9 cellular contexts compared by ENCODE assay signal in the genomic region with DNA sequence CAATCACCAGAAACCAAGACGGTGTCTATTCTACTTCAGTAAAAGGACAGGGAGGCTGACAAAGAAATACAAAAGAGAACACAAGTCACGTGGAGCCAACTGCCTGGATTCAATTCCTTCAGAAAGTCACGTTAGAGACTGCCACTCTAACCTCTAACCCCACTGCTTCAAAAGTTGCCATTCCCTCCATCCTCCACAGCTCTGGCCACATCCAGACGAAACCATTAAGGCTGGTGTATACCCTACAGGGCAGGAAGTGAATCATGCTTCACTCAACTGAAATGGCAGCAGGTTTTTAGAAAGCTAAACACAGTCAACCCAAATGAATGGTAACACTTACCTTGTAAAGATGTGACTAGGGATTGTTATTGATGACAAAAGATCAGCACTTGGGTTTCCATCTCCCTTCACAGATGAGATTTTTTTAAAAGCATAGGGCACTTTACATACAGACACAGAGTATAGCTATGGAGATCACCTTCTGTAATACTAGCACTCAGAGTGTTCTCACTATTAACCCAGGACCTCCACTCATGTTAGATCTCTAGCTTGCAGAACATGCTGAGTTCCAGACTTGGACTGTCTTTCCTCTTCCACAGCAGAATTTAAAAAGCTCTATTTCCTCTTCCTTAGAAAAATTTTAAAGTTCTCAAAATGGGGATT.
DNase-seq lines count a peak whose midpoint lies in the region; ATAC-seq and TF ChIP-seq lines count a peak whose summit lies in the region.
"Had no signal": no experiment of that assay in that cellular context is flagged by ENCODE, and none has a peak within 500 bp of the region (broad histone marks: within the 10 kb centered on the region; RNA-seq: fewer than 3 reads in every experiment).

No MANE protein-coding gene starts in this region.

- H3K4me1 ChIP-seq in RWPE2 (ENCODE audit: insufficient read depth, poor library complexity, severe bottlenecking) = peaks cover 11% of the 10 kb centered on the region

- no peaks in the 10 kb centered on the region for H3K27me3 ChIP-seq in RWPE2 (ENCODE audit: insufficient read depth, poor library complexity, severe bottlenecking)

- no peak for TF ChIP-seq CTCF in RWPE2 (IDR thresholded peaks at IDR 0.05; ENCODE audit: poor library complexity, severe bottlenecking)

- H3K36me3 ChIP-seq in RWPE2 (ENCODE audit: low read depth) = no peaks in the 10 kb centered on the region

- H3K27ac ChIP-seq in RWPE2 (ENCODE audit: poor library complexity, severe bottlenecking) = no peak overlapping the region
- H3K27ac ChIP-seq: HL-60 had no signal

- ATAC-seq in HG03064 (IDR thresholded peaks at IDR 0.05; ENCODE audit: low read depth, unreplicated experiment) = peak; percentile 54
- peak; percentile 80 for ATAC-seq in RWPE2 (ENCODE audit: low read depth)
- ATAC-seq in GM21515 (IDR thresholded peaks at IDR 0.05; ENCODE audit: unreplicated experiment) = no peak
- ATAC-seq in HG03457 (IDR thresholded peaks at IDR 0.05; ENCODE audit: unreplicated experiment) = no peak

- peak; percentile 57 for DNase-seq in EH (ENCODE audit: low read depth)
- no peak for DNase-seq in RWPE2 (ENCODE audit: low spot score)
- peak; percentile 30 for DNase-seq in glomerular visceral epithelial cell (ENCODE audit: extremely low spot score)
- no peak for DNase-seq in GM03348 (ENCODE audit: low spot score)
- no peak for DNase-seq in NCI-H774 (lab: John Stamatoyannopoulos, UW)

- no peak overlapping the region for H3K4me3 ChIP-seq in RWPE2 (ENCODE audit: severe bottlenecking)

- H3K9me3 ChIP-seq in RWPE2 (ENCODE audit: severe bottlenecking) = peaks cover 3% of the 10 kb centered on the region

Comparison
In these comparisons a context has a peak if more than half of its experiments do, and no peak if none do; other contexts are left out.
1. DNase-seq: peak in EH (single experiment) and glomerular visceral epithelial cell (single experiment); none in RWPE2 (single experiment), GM03348 (single experiment) and NCI-H774 (single experiment).
2. ATAC-seq: peak in HG03064 (single experiment) and RWPE2 (single experiment); none in GM21515 (single experiment) and HG03457 (single experiment).